11 cellular contexts compared by ENCODE assay signal in the genomic region with DNA sequence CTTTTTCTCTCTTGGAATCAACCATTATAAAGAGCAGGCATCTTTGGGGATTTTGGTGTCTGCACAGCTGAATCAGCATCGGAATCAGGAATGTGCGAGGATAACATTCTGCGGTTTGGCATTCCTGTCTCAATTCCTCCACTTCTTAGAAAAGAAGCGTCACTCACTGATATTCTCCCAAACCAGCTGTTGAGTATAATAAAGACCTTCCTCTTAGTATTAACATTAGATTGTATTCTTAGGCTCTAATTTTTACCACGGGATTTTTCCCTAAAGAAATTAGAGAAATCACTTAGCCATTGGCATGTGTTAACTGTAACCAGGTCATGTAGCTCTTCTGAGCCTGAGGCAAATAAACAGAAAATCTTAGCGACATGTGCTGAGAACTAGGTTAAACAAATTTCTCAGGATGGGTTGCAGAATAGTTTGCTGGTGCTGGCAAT.
A peak's percentile ranks its signal among the peaks of the same experiment; 100 is the strongest.
DNase-seq lines count a peak whose midpoint lies in the region; ATAC-seq, FAIRE-seq and TF ChIP-seq lines count a peak whose summit lies in the region.
"Had no signal": no experiment of that assay in that cellular context is flagged by ENCODE, and none has a peak within 500 bp of the region (broad histone marks: within the 10 kb centered on the region; RNA-seq: fewer than 3 reads in every experiment).

No MANE protein-coding gene starts in this region.

- H3K27me3 ChIP-seq in keratinocyte (ENCODE audit: control insufficient read depth, extremely low read depth, insufficient read depth, low read length) = no peaks in the 10 kb centered on the region
- H3K27me3 ChIP-seq in tibial nerve = no peaks in the 10 kb centered on the region
- no peaks in the 10 kb centered on the region for H3K27me3 ChIP-seq in PC-3 (ENCODE audit: low read length)

- peaks cover 13% of the 10 kb centered on the region for H3K4me1 Mint-ChIP-seq in chondrocyte (ENCODE audit: low read depth)
- H3K4me1 Mint-ChIP-seq in activated CD4-positive, alpha-beta T cell treated with anti-CD3 and anti-CD28 coated beads for 36 hours = no peaks in the 10 kb centered on the region

- intact Hi-C loops in activated CD4-positive, alpha-beta T cell treated with anti-CD3 and anti-CD28 coated beads for 36 hours (cut with DNase I, micrococcal nuclease) = loop anchor here in 1 of 2 experiments (1.0 to 10.0 kb wide), 2 partner anchors 412 to 616 kb away; partner anchors contain the start of gene RTRAF
- intact Hi-C loops in PC-3 (cut with micrococcal nuclease) = loop anchor here (2.0 to 10.0 kb wide), 2 partner anchors 284 to 406 kb away; no protein-coding TSS in a partner anchor

- TF ChIP-seq CTCF in HFF-Myc (IDR thresholded peaks at IDR 0.05; ENCODE audit: low read depth, low read length, missing control alignments) = no peak
- no peak for TF ChIP-seq CTCF in chondrocyte (IDR thresholded peaks at IDR 0.05)
- no peak for TF ChIP-seq CTCF in keratinocyte (optimal IDR thresholded peaks at IDR 0.05 in 1 of 3, IDR thresholded peaks at IDR 0.05 in 1 of 3, conservative IDR thresholded peaks at IDR 0.05 in 1 of 3; ENCODE audit: extremely low read depth in 1 of 3, insufficient read depth in 2 of 3, low read length in 3 of 3)
- TF ChIP-seq CTCF in tibial nerve (IDR thresholded peaks at IDR 0.05) = no peak
- TF ChIP-seq CTCF in PC-3 (conservative IDR thresholded peaks at IDR 0.05; ENCODE audit: low read depth, low read length) = no peak

- H3K4me1 ChIP-seq in keratinocyte (ENCODE audit: control insufficient read depth, extremely low read depth, insufficient read depth, low read length) = peaks cover 37% of the 10 kb centered on the region
- H3K4me1 ChIP-seq in tibial nerve = peaks cover 0 to 22% (median 0%) of the 10 kb centered on the region in 4 donors
- peaks cover 24% of the 10 kb centered on the region for H3K4me1 ChIP-seq in PC-3 (ENCODE audit: insufficient read depth, low read length)

- H3K36me3 ChIP-seq in keratinocyte (ENCODE audit: control insufficient read depth in 2 of 2, extremely low read depth in 1 of 2, insufficient read depth in 2 of 2, low read length in 2 of 2) (no peaks in the 10 kb centered on the region), tibial nerve (no peaks in the 10 kb centered on the region), PC-3 (ENCODE audit: low read depth, low read length) (no peaks in the 10 kb centered on the region)

- H3K27me3 Mint-ChIP-seq in chondrocyte (ENCODE audit: low read depth) = no peaks in the 10 kb centered on the region
- H3K27me3 Mint-ChIP-seq in activated CD4-positive, alpha-beta T cell treated with anti-CD3 and anti-CD28 coated beads for 36 hours = peaks cover 7% of the 10 kb centered on the region

- H3K9me2 ChIP-seq in PC-3 (replicated peaks; ENCODE audit: low read length) = no peaks in the 10 kb centered on the region

- H3K4me2 ChIP-seq in keratinocyte (ENCODE audit: control insufficient read depth, extremely low read depth, insufficient read depth, low read depth, low read length) (peak overlapping the region; percentile 80), PC-3 (ENCODE audit: low read length) (no peak overlapping the region)

- H3K9ac ChIP-seq in keratinocyte (ENCODE audit: control insufficient read depth, extremely low read depth, insufficient read depth, low read length) (peak overlapping the region; percentile 3), PC-3 (ENCODE audit: low read length) (no peak overlapping the region)

- H3K79me2 ChIP-seq in keratinocyte (ENCODE audit: control insufficient read depth, insufficient read depth, low read length) (no peaks in the 10 kb centered on the region), PC-3 (ENCODE audit: low read length) (no peaks in the 10 kb centered on the region)

- CTCF ChIA-PET in activated CD4-positive, alpha-beta T cell treated with anti-CD3 and anti-CD28 coated beads for 36 hours (lab: Charles Lee) = interaction anchor here (1.5 kb wide), 1 partner anchor 185 kb away, joined by 3 read pairs; no protein-coding TSS in a partner anchor
- CTCF ChIA-PET in PC-3 (lab: Charles Lee) = no interaction called here

- dilution Hi-C loops in keratinocyte (cut with MboI; ENCODE audit: extremely low pct_ligation_motif_present, low sequenced_read_pairs) = no loop called here

- H3K27ac ChIP-seq in keratinocyte (ENCODE audit: control insufficient read depth, insufficient read depth, low read length) = peak overlapping the region; percentile 60
- peak overlapping the region in 2 of 4 donors; percentile 45 to 52 for H3K27ac ChIP-seq in tibial nerve
- no peak overlapping the region for H3K27ac ChIP-seq in PC-3 (ENCODE audit: low read length)

- no peaks in the 10 kb centered on the region for H3K36me3 Mint-ChIP-seq in chondrocyte (ENCODE audit: low read depth)
- no peaks in the 10 kb centered on the region for H3K36me3 Mint-ChIP-seq in activated CD4-positive, alpha-beta T cell treated with anti-CD3 and anti-CD28 coated beads for 36 hours (ENCODE audit: low read depth)

- peaks cover 5% of the 10 kb centered on the region for H3K9me3 Mint-ChIP-seq in chondrocyte (ENCODE audit: low read depth)
- H3K9me3 Mint-ChIP-seq in activated CD4-positive, alpha-beta T cell treated with anti-CD3 and anti-CD28 coated beads for 36 hours (ENCODE audit: low read depth) = no peaks in the 10 kb centered on the region

- peak; percentile 90 for DNase-seq in HFF-Myc (ENCODE audit: extremely low read depth, low read depth)
- no peak for DNase-seq in chondrocyte (ENCODE audit: low spot score)
- no peak for DNase-seq in keratinocyte (ENCODE audit: low read depth, low spot score)
- peak; percentile 20 to 73 for DNase-seq in tibial nerve (ENCODE audit: low spot score in 2 of 2)
- no peak for DNase-seq in HK-2 (ENCODE audit: unreplicated experiment)
- no peak for DNase-seq in activated CD4-positive, alpha-beta T cell treated with anti-CD3 and anti-CD28 coated beads for 36 hours
- no peak for DNase-seq in PC-3
- DNase-seq: DMS 273 treated with DMSO at 0.1 percent for 48 hours, RPMI8226 had no signal

- no peaks in the 10 kb centered on the region for H4K20me1 ChIP-seq in keratinocyte (ENCODE audit: control insufficient read depth, extremely low read depth, insufficient read depth, low read length)
- H4K20me1 ChIP-seq in PC-3 (ENCODE audit: low read length) = no peaks in the 10 kb centered on the region

- H3F3A ChIP-seq in PC-3 (ENCODE audit: low read length, unreplicated experiment) = no peaks in the 10 kb centered on the region

- no peaks in the 10 kb centered on the region for H3K9me1 ChIP-seq in keratinocyte (ENCODE audit: control insufficient read depth, extremely low read depth, insufficient read depth, low read length)

- no TSS peak for BruUV-seq in PC-3 (replicated peaks; lab: Mats Ljungman, UMichigan)

- ATAC-seq in activated CD4-positive, alpha-beta T cell treated with anti-CD3 and anti-CD28 coated beads for 36 hours = no peak
- ATAC-seq in PC-3 = no peak
- ATAC-seq: activated CD4-positive, CD25-positive, alpha-beta regulatory T cell treated with anti-CD3 and anti-CD28 coated beads, Interleukin-2, amount 50 U/mL, for 24 hours; K562 had no signal

- H3K9me3 ChIP-seq in keratinocyte (ENCODE audit: control insufficient read depth, low read depth, low read length) (no peaks in the 10 kb centered on the region), tibial nerve (no peaks in the 10 kb centered on the region), PC-3 (ENCODE audit: low read length) (no peaks in the 10 kb centered on the region)

- peak; percentile 48 to 85 for TF ChIP-seq EP300 in tibial nerve (IDR thresholded peaks at IDR 0.05)

- TF ChIP-seq POLR2A in tibial nerve (IDR thresholded peaks at IDR 0.05) = no peak

- H3K27ac Mint-ChIP-seq in chondrocyte (ENCODE audit: unreplicated experiment) = peak overlapping the region; percentile 89
- no peak overlapping the region for H3K27ac Mint-ChIP-seq in activated CD4-positive, alpha-beta T cell treated with anti-CD3 and anti-CD28 coated beads for 36 hours

- peak; percentile 94 for FAIRE-seq in keratinocyte (lab: Jason Lieb, UNC)
- FAIRE-seq: K562 had no signal

- no peak overlapping the region for H3K4me3 ChIP-seq in HFF-Myc (replicated peaks; ENCODE audit: low read depth, low read length)
- peak overlapping the region in 1 of 3 experiments; percentile 19 for H3K4me3 ChIP-seq in keratinocyte (ENCODE audit: control insufficient read depth in 2 of 3, extremely low read depth in 1 of 3, insufficient read depth in 2 of 3, low read depth in 1 of 3, low read length in 3 of 3)
- H3K4me3 ChIP-seq in tibial nerve = no peak overlapping the region
- no peak overlapping the region for H3K4me3 ChIP-seq in PC-3 (ENCODE audit: low read length)
- H3K4me3 ChIP-seq: K562 had no signal

- 39% methylated on average over 6 of the region's 6 CpGs for WGBS in tibial nerve, 2 donors

- H3K4me3 Mint-ChIP-seq in chondrocyte (ENCODE audit: unreplicated experiment) = no peak overlapping the region
- H3K4me3 Mint-ChIP-seq in activated CD4-positive, alpha-beta T cell treated with anti-CD3 and anti-CD28 coated beads for 36 hours = no peak overlapping the region

- POLR2A ChIA-PET in activated CD4-positive, alpha-beta T cell treated with anti-CD3 and anti-CD28 coated beads for 36 hours (lab: Charles Lee) = no interaction called here
- POLR2A ChIA-PET in PC-3 (lab: Charles Lee; ENCODE audit: unreplicated experiment) = interaction anchor here (0.6 kb wide), 2 partner anchors 140 to 407 kb away, joined by 3 to 4 read pairs; no protein-coding TSS in a partner anchor

- H2AFZ ChIP-seq in keratinocyte (ENCODE audit: control insufficient read depth, low read length) (peak overlapping the region; percentile 41), PC-3 (ENCODE audit: low read length) (no peak overlapping the region)

Comparison
In these comparisons a context has a peak if more than half of its experiments do, and no peak if none do; other contexts are left out.
1. DNase-seq: peak in HFF-Myc (single experiment) and tibial nerve (2 of 2); none in chondrocyte (single experiment), keratinocyte (single experiment), HK-2 (single experiment), activated CD4-positive, alpha-beta T cell treated with anti-CD3 and anti-CD28 coated beads for 36 hours (single experiment) and PC-3 (single experiment).